In the genomic region with DNA sequence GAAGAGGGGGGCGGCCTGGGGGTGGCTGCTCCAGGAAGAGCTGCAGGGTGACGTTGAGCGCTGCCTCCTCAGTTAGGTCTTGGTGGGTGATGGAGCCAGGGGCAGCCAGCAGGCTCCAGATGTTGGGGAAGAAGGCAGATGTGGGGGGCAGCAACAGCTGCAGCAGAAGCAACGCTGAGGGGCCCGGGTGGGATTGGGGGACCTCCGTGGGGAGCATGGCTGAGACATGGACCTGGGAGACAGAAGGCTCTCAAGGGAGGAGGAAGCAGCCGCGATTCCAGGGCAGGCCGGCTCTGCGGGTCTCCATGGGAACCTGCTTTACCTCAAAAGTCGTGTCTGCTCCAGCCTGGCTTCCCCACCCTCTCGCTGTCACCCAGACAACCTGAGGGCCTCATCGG, we compare ENCODE assay signal across 1 cellular context.
TF ChIP-seq lines count a peak whose summit lies in the region.

No MANE protein-coding gene starts in this region.

TF ChIP-seq in SK-N-SH treated with all-trans-retinoic acid at 6 μM for 48 hours, 23 proteins besides CTCF, POLR2A, EP300 and RAD21 (continued from another document):
- no peak for TF ChIP-seq TCF4 (CRISPR knock-in tag; IDR thresholded peaks at IDR 0.05; ENCODE audit: borderline replicate concordance)
